34 cellular contexts compared by ENCODE assay signal in the genomic region with DNA sequence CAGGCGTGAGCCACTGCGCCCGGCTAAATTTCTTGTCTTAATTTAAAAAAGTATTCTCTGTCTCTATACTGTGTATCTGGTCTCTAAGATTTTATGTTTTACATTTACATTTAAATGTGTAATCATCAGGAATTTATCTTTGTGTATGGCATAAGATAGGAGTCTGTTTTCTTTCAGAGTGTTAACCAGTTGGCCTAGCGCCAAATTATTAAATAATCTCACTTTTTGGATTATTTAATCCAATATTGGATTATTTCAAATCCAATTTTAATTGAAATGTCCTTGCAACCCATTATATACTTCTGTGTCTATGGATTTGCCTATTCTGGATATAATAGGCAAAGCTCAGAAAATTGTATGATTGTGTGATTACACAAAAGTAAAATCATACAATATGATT.
"Had no signal": no experiment of that assay in that cellular context is flagged by ENCODE, and none has a peak within 500 bp of the region (broad histone marks: within the 10 kb centered on the region; RNA-seq: fewer than 3 reads in every experiment).

No MANE protein-coding gene starts in this region.

- H3K9me3 ChIP-seq: MG63 had no signal

- H3K27me3 ChIP-seq: MG63 had no signal

- DNase-seq: Karpas-422, Kasumi-1, MG63, MM.1S, MV-4-11, NCI-H1048, NCI-H1092, NCI-H1092 treated with DMSO at 0.1 percent for 48 hours, NCI-H1105, NCI-H1105 treated with DMSO at 0.1 percent for 48 hours, NCI-H1417, NCI-H1417 treated with DMSO at 0.1 percent for 48 hours, NCI-H1436, NCI-H1436 treated with DMSO at 0.1 percent for 48 hours, NCI-H146, NCI-H1694, NCI-H1694 treated with DMSO at 0.1 percent for 48 hours, NCI-H187, NCI-H187 treated with DMSO at 0.1 percent for 48 hours, NCI-H1930, NCI-H2029, NCI-H2029 treated with DMSO at 0.1 percent for 48 hours, NCI-H2081, NCI-H2081 treated with DMSO at 0.1 percent for 48 hours, NCI-H2107, NCI-H2171, NCI-H2171 treated with DMSO at 0.1 percent for 48 hours, NCI-H226, NCI-H345, NCI-H446, NCI-H446 treated with DMSO at 0.1 percent for 48 hours, NCI-H510A, NCI-H510A treated with DMSO at 0.1 percent for 48 hours, NCI-H524 had no signal

- H3K4me3 ChIP-seq: MG63 had no signal
